Comparison of ENCODE assay signal across 1 cellular context in the genomic region with DNA sequence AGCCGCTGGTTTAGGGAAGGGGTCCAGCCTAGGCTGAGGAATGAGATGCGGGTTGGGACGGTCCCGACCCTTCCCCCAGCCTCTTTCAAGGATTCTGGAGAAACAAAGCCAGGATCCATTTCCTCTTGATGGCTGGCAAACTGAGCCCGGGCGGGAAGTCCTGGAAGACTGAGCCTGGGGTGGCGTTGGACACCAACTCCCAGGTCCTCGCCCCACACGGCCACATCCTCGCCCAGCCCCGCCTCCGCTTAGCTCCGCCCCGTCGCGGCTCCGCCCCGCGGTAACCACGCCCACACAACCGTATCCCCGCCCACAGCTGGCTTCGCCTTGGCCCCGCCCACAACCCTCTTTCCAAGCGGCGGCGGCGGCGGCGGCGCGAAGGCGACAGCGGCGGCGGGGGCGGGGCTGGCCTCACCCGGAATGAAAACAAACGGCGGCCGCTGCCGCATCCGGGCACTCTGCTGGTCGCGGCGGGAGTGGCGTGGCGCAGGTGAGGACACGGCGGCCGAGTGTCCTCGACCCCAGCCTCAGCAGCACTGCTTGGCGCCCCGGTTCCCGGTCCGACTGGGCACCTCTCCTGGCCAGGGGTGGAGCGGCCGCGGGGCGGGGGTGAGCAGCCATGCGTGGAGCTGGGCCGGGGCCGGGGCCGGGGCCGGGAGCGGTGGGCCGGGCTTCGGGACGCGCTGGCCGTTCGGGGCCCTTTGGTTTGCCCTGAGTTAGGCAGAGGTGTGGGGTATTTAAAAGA.
A peak's percentile ranks its signal among the peaks of the same experiment; 100 is the strongest.
TF ChIP-seq lines count a peak whose summit lies in the region.

Gene NUB1 (plus strand): TSS at position 456 of the 745 bp plus-strand sequence. CDS start 3,538 bp downstream, outside the sequence.

TF ChIP-seq in WTC11, 78 proteins besides CTCF, POLR2A, EP300 and RAD21 (continued from another document and continues in another):
- TF ChIP-seq, protein P1, sequence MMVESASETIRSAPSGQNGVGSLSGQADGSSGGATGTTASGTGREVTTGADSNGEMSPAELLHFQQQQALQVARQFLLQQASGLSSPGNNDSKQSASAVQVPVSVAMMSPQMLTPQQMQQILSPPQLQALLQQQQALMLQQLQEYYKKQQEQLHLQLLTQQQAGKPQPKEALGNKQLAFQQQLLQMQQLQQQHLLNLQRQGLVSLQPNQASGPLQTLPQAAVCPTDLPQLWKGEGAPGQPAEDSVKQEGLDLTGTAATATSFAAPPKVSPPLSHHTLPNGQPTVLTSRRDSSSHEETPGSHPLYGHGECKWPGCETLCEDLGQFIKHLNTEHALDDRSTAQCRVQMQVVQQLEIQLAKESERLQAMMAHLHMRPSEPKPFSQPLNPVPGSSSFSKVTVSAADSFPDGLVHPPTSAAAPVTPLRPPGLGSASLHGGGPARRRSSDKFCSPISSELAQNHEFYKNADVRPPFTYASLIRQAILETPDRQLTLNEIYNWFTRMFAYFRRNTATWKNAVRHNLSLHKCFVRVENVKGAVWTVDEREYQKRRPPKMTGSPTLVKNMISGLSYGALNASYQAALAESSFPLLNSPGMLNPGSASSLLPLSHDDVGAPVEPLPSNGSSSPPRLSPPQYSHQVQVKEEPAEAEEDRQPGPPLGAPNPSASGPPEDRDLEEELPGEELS (CRISPR knock-in tag; IDR thresholded peaks at IDR 0.05), result peak; percentile 88
- TF ChIP-seq CBFB (CRISPR knock-in tag; IDR thresholded peaks at IDR 0.05; ENCODE audit: low read depth) (no peak), NFYB (CRISPR knock-in tag; conservative IDR thresholded peaks at IDR 0.05; ENCODE audit: low read depth) (no peak), ZNF263 (CRISPR knock-in tag; IDR thresholded peaks at IDR 0.05; ENCODE audit: low read depth) (no peak), ESRRA (CRISPR knock-in tag; IDR thresholded peaks at IDR 0.05; ENCODE audit: borderline replicate concordance) (peak; percentile 72; the same call in 1 of the 2 replicates), ZNF219 (CRISPR knock-in tag; IDR thresholded peaks at IDR 0.05; ENCODE audit: borderline replicate concordance) (no peak), NR3C1 (CRISPR knock-in tag; conservative IDR thresholded peaks at IDR 0.05; ENCODE audit: low read depth) (no peak), E2F5 (CRISPR knock-in tag; IDR thresholded peaks at IDR 0.05) (peak; percentile 92), SMAD3 (CRISPR knock-in tag; IDR thresholded peaks at IDR 0.05; ENCODE audit: borderline replicate concordance) (peak; percentile 12; the same call in 1 of the 2 replicates), ATF2 (CRISPR knock-in tag; IDR thresholded peaks at IDR 0.05; ENCODE audit: borderline replicate concordance, low read depth) (no peak), FOXP1 (CRISPR knock-in tag; IDR thresholded peaks at IDR 0.05; ENCODE audit: borderline replicate concordance) (peak; percentile 73), ZNF671 (CRISPR knock-in tag; IDR thresholded peaks at IDR 0.05) (no peak), FOXK1 (CRISPR knock-in tag; IDR thresholded peaks at IDR 0.05) (peak; percentile 100), CREM (CRISPR knock-in tag; IDR thresholded peaks at IDR 0.05) (peak; percentile 64; the same call in 1 of the 2 replicates), RELA (CRISPR knock-in tag; IDR thresholded peaks at IDR 0.05; ENCODE audit: borderline replicate concordance) (peak; percentile 64; the same call in 1 of the 2 replicates), AR (CRISPR knock-in tag; IDR thresholded peaks at IDR 0.05) (no peak), RORB (CRISPR knock-in tag; IDR thresholded peaks at IDR 0.05) (no peak), TP53 (CRISPR knock-in tag; IDR thresholded peaks at IDR 0.05) (no peak), ZBTB21 (CRISPR knock-in tag; IDR thresholded peaks at IDR 0.05; ENCODE audit: borderline replicate concordance) (no peak), CDX4 (CRISPR knock-in tag; IDR thresholded peaks at IDR 0.05; ENCODE audit: borderline replicate concordance) (no peak), NFE2L1 (CRISPR knock-in tag; IDR thresholded peaks at IDR 0.05) (no peak), ZBTB43 (CRISPR knock-in tag; IDR thresholded peaks at IDR 0.05) (0 out of 2 replicates have a peak, but pooled peaks have one; percentile 20)
- TF ChIP-seq, protein P2, sequence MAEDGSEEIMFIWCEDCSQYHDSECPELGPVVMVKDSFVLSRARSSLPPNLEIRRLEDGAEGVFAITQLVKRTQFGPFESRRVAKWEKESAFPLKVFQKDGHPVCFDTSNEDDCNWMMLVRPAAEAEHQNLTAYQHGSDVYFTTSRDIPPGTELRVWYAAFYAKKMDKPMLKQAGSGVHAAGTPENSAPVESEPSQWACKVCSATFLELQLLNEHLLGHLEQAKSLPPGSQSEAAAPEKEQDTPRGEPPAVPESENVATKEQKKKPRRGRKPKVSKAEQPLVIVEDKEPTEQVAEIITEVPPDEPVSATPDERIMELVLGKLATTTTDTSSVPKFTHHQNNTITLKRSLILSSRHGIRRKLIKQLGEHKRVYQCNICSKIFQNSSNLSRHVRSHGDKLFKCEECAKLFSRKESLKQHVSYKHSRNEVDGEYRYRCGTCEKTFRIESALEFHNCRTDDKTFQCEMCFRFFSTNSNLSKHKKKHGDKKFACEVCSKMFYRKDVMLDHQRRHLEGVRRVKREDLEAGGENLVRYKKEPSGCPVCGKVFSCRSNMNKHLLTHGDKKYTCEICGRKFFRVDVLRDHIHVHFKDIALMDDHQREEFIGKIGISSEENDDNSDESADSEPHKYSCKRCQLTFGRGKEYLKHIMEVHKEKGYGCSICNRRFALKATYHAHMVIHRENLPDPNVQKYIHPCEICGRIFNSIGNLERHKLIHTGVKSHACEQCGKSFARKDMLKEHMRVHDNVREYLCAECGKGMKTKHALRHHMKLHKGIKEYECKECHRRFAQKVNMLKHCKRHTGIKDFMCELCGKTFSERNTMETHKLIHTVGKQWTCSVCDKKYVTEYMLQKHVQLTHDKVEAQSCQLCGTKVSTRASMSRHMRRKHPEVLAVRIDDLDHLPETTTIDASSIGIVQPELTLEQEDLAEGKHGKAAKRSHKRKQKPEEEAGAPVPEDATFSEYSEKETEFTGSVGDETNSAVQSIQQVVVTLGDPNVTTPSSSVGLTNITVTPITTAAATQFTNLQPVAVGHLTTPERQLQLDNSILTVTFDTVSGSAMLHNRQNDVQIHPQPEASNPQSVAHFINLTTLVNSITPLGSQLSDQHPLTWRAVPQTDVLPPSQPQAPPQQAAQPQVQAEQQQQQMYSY (CRISPR knock-in tag; IDR thresholded peaks at IDR 0.05), result 0 out of 2 replicates have a peak, but pooled peaks have one; percentile 11
- TF ChIP-seq, protein P3, sequence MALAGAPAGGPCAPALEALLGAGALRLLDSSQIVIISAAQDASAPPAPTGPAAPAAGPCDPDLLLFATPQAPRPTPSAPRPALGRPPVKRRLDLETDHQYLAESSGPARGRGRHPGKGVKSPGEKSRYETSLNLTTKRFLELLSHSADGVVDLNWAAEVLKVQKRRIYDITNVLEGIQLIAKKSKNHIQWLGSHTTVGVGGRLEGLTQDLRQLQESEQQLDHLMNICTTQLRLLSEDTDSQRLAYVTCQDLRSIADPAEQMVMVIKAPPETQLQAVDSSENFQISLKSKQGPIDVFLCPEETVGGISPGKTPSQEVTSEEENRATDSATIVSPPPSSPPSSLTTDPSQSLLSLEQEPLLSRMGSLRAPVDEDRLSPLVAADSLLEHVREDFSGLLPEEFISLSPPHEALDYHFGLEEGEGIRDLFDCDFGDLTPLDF (CRISPR knock-in tag; IDR thresholded peaks at IDR 0.05), result no peak
- TF ChIP-seq, protein P4, sequence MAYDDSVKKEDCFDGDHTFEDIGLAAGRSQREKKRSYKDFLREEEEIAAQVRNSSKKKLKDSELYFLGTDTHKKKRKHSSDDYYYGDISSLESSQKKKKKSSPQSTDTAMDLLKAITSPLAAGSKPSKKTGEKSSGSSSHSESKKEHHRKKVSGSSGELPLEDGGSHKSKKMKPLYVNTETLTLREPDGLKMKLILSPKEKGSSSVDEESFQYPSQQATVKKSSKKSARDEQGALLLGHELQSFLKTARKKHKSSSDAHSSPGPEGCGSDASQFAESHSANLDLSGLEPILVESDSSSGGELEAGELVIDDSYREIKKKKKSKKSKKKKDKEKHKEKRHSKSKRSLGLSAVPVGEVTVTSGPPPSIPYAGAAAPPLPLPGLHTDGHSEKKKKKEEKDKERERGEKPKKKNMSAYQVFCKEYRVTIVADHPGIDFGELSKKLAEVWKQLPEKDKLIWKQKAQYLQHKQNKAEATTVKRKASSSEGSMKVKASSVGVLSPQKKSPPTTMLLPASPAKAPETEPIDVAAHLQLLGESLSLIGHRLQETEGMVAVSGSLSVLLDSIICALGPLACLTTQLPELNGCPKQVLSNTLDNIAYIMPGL (CRISPR knock-in tag; IDR thresholded peaks at IDR 0.05), result peak; percentile 83; the same call in 1 of the 2 replicates
- TF ChIP-seq, protein P5, sequence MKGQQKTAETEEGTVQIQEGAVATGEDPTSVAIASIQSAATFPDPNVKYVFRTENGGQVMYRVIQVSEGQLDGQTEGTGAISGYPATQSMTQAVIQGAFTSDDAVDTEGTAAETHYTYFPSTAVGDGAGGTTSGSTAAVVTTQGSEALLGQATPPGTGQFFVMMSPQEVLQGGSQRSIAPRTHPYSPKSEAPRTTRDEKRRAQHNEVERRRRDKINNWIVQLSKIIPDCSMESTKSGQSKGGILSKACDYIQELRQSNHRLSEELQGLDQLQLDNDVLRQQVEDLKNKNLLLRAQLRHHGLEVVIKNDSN (CRISPR knock-in tag; IDR thresholded peaks at IDR 0.05), result no peak
